1 cellular context compared by ENCODE assay signal in the genomic region with DNA sequence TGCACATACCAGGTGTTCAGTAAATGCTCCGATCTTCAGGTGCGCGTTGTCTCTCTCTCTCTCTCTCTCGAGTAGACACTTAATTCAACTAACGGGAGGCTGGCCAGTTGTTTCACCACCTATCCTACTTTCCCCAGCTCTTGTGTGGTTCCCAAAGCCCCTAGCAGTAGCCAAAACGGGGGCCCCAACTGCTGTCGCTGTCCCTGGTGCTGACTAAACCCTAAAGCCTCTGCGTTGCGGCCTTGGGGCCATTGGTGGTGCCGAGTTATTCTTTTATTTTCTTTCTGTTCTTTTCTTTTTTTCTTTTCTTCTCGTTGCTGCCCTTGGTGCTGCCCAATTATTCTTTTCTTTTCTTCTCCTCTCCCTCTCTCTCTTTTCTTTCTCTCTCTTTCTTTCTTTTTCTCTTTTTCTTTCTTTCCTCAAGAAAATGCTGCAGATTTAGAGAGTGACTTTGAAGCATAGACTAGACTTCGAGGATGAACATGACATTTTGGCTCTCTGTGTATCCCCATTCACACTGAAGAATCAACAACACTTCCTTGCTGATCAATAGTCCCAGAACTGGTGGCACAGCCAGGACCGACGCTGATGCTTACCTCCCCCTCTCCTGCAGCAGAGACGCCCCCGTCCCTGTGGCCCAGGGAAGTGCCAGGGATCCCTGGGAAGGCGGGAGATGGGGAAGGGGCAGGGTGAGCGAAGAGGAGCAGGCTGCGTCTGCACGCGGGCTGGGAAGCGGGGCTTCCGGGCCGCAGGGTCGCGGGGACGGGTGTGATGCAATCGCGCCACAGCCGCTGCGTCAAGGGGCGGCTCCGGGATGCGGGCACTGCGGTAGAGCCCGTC.
TF ChIP-seq lines count a peak whose summit lies in the region.

A gene (plus strand): TSS at position 785 of the 840 bp plus-strand sequence. CDS start 200 bp downstream, outside the sequence.

TF ChIP-seq in H1, 55 proteins besides CTCF, POLR2A, EP300 and RAD21:
- TF ChIP-seq, protein P1, sequence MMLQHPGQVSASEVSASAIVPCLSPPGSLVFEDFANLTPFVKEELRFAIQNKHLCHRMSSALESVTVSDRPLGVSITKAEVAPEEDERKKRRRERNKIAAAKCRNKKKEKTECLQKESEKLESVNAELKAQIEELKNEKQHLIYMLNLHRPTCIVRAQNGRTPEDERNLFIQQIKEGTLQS (IDR thresholded peaks at IDR 0.05; ENCODE audit: insufficient read depth, low read depth, low read length) = peak; percentile 75
- TF ChIP-seq CREB1 (IDR thresholded peaks at IDR 0.05) = peak; percentile 66; the same call in 1 of the 2 replicates
- TF ChIP-seq KDM5A (IDR thresholded peaks at IDR 0.05; ENCODE audit: low read length) = no peak
- no peak for TF ChIP-seq KDM1A (IDR thresholded peaks at IDR 0.05; ENCODE audit: borderline replicate concordance, low read length)
- TF ChIP-seq CHD1 (IDR thresholded peaks at IDR 0.05; ENCODE audit: low read depth, low read length) = no peak
- no peak for TF ChIP-seq JUN (IDR thresholded peaks at IDR 0.05; ENCODE audit: low read depth, low read length)
- TF ChIP-seq RNF2 (IDR thresholded peaks at IDR 0.05; ENCODE audit: borderline replicate concordance, low read depth, low read length, missing control alignments, poor library complexity, severe bottlenecking) = no peak
- no peak for TF ChIP-seq NANOG (IDR thresholded peaks at IDR 0.05; ENCODE audit: insufficient read depth, low read depth, low read length, poor library complexity, severe bottlenecking)
- TF ChIP-seq KDM4A (IDR thresholded peaks at IDR 0.05; ENCODE audit: low read depth, low read length, severe bottlenecking) = no peak
- TF ChIP-seq, protein P2, sequence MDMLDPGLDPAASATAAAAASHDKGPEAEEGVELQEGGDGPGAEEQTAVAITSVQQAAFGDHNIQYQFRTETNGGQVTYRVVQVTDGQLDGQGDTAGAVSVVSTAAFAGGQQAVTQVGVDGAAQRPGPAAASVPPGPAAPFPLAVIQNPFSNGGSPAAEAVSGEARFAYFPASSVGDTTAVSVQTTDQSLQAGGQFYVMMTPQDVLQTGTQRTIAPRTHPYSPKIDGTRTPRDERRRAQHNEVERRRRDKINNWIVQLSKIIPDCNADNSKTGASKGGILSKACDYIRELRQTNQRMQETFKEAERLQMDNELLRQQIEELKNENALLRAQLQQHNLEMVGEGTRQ (IDR thresholded peaks at IDR 0.05; ENCODE audit: low read length) = no peak
- TF ChIP-seq CEBPB (IDR thresholded peaks at IDR 0.05; ENCODE audit: low read depth, low read length) = peak; percentile 97
- TF ChIP-seq PHF8 (conservative IDR thresholded peaks at IDR 0.05; ENCODE audit: low read depth, low read length) = no peak
- TF ChIP-seq, protein P3, sequence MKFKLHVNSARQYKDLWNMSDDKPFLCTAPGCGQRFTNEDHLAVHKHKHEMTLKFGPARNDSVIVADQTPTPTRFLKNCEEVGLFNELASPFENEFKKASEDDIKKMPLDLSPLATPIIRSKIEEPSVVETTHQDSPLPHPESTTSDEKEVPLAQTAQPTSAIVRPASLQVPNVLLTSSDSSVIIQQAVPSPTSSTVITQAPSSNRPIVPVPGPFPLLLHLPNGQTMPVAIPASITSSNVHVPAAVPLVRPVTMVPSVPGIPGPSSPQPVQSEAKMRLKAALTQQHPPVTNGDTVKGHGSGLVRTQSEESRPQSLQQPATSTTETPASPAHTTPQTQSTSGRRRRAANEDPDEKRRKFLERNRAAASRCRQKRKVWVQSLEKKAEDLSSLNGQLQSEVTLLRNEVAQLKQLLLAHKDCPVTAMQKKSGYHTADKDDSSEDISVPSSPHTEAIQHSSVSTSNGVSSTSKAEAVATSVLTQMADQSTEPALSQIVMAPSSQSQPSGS (IDR thresholded peaks at IDR 0.05; ENCODE audit: low read length) = peak; percentile 86
- no peak for TF ChIP-seq EGR1 (IDR thresholded peaks at IDR 0.05; ENCODE audit: borderline replicate concordance, low read depth, low read length)
- TF ChIP-seq POLR2AphosphoS5 (IDR thresholded peaks at IDR 0.05; ENCODE audit: low read depth, low read length) = no peak
- no peak for TF ChIP-seq SRF (IDR thresholded peaks at IDR 0.05; ENCODE audit: low read depth, low read length)
- peak; percentile 74 for TF ChIP-seq SAP30 (IDR thresholded peaks at IDR 0.05; ENCODE audit: insufficient read depth, insufficient replicate concordance, low read length)
- TF ChIP-seq TCF12 (IDR thresholded peaks at IDR 0.05; ENCODE audit: low read depth, low read length) = no peak
- no peak for TF ChIP-seq TEAD4 (IDR thresholded peaks at IDR 0.05; ENCODE audit: low read depth, low read length)
- TF ChIP-seq BCL11A (IDR thresholded peaks at IDR 0.05; ENCODE audit: low read depth in 2 of 2, low read length in 2 of 2) = no peak
- no peak for TF ChIP-seq SP2 (IDR thresholded peaks at IDR 0.05; ENCODE audit: low read length)
- TF ChIP-seq CBX5 (IDR thresholded peaks at IDR 0.05; ENCODE audit: low read depth, low read length) = no peak
- peak; percentile 35; the same call in 1 of the 2 replicates for TF ChIP-seq TBP (IDR thresholded peaks at IDR 0.05; ENCODE audit: low read depth, low read length)
- TF ChIP-seq YY1 (IDR thresholded peaks at IDR 0.05; ENCODE audit: low read depth, low read length) = peak; percentile 61
- TF ChIP-seq HDAC6 (IDR thresholded peaks at IDR 0.05; ENCODE audit: low read depth, low read length) = no peak
- TF ChIP-seq POU5F1 (IDR thresholded peaks at IDR 0.05; ENCODE audit: low read depth, low read length) = no peak
- no peak for TF ChIP-seq NRF1 (IDR thresholded peaks at IDR 0.05; ENCODE audit: low read depth, low read length)
- TF ChIP-seq, protein P4, sequence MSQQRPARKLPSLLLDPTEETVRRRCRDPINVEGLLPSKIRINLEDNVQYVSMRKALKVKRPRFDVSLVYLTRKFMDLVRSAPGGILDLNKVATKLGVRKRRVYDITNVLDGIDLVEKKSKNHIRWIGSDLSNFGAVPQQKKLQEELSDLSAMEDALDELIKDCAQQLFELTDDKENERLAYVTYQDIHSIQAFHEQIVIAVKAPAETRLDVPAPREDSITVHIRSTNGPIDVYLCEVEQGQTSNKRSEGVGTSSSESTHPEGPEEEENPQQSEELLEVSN (IDR thresholded peaks at IDR 0.05) = peak; percentile 96
- TF ChIP-seq RXRA (IDR thresholded peaks at IDR 0.05; ENCODE audit: insufficient read depth, low read depth, low read length) = no peak
- TF ChIP-seq FOSL1 (IDR thresholded peaks at IDR 0.05; ENCODE audit: insufficient read depth, low read depth, low read length) = no peak
- TF ChIP-seq HDAC2 (IDR thresholded peaks at IDR 0.05; ENCODE audit: borderline replicate concordance in 1 of 2, low read depth in 2 of 2, low read length in 2 of 2) = peak in 1 of 2 experiments; percentile 65; a peak in 1 of 4 replicates
- TF ChIP-seq SP4 (IDR thresholded peaks at IDR 0.05; ENCODE audit: low read length) = no peak
- TF ChIP-seq ASH2L (IDR thresholded peaks at IDR 0.05; ENCODE audit: low read length) = no peak
- TF ChIP-seq CBX8 (IDR thresholded peaks at IDR 0.05; ENCODE audit: borderline replicate concordance, low read depth, low read length) = no peak
- no peak for TF ChIP-seq TAF1 (IDR thresholded peaks at IDR 0.05; ENCODE audit: low read depth, low read length)
- no peak for TF ChIP-seq SP1 (IDR thresholded peaks at IDR 0.05; ENCODE audit: low read depth, low read length)
- TF ChIP-seq SIN3A (conservative IDR thresholded peaks at IDR 0.05 in 1 of 2, IDR thresholded peaks at IDR 0.05 in 1 of 2; ENCODE audit: low read depth in 1 of 2, low read length in 2 of 2) = peak; percentile 82 to 93; a peak in 2 of 4 replicates
- TF ChIP-seq BRCA1 (IDR thresholded peaks at IDR 0.05; ENCODE audit: low read depth, low read length) = no peak
- TF ChIP-seq, protein P5, sequence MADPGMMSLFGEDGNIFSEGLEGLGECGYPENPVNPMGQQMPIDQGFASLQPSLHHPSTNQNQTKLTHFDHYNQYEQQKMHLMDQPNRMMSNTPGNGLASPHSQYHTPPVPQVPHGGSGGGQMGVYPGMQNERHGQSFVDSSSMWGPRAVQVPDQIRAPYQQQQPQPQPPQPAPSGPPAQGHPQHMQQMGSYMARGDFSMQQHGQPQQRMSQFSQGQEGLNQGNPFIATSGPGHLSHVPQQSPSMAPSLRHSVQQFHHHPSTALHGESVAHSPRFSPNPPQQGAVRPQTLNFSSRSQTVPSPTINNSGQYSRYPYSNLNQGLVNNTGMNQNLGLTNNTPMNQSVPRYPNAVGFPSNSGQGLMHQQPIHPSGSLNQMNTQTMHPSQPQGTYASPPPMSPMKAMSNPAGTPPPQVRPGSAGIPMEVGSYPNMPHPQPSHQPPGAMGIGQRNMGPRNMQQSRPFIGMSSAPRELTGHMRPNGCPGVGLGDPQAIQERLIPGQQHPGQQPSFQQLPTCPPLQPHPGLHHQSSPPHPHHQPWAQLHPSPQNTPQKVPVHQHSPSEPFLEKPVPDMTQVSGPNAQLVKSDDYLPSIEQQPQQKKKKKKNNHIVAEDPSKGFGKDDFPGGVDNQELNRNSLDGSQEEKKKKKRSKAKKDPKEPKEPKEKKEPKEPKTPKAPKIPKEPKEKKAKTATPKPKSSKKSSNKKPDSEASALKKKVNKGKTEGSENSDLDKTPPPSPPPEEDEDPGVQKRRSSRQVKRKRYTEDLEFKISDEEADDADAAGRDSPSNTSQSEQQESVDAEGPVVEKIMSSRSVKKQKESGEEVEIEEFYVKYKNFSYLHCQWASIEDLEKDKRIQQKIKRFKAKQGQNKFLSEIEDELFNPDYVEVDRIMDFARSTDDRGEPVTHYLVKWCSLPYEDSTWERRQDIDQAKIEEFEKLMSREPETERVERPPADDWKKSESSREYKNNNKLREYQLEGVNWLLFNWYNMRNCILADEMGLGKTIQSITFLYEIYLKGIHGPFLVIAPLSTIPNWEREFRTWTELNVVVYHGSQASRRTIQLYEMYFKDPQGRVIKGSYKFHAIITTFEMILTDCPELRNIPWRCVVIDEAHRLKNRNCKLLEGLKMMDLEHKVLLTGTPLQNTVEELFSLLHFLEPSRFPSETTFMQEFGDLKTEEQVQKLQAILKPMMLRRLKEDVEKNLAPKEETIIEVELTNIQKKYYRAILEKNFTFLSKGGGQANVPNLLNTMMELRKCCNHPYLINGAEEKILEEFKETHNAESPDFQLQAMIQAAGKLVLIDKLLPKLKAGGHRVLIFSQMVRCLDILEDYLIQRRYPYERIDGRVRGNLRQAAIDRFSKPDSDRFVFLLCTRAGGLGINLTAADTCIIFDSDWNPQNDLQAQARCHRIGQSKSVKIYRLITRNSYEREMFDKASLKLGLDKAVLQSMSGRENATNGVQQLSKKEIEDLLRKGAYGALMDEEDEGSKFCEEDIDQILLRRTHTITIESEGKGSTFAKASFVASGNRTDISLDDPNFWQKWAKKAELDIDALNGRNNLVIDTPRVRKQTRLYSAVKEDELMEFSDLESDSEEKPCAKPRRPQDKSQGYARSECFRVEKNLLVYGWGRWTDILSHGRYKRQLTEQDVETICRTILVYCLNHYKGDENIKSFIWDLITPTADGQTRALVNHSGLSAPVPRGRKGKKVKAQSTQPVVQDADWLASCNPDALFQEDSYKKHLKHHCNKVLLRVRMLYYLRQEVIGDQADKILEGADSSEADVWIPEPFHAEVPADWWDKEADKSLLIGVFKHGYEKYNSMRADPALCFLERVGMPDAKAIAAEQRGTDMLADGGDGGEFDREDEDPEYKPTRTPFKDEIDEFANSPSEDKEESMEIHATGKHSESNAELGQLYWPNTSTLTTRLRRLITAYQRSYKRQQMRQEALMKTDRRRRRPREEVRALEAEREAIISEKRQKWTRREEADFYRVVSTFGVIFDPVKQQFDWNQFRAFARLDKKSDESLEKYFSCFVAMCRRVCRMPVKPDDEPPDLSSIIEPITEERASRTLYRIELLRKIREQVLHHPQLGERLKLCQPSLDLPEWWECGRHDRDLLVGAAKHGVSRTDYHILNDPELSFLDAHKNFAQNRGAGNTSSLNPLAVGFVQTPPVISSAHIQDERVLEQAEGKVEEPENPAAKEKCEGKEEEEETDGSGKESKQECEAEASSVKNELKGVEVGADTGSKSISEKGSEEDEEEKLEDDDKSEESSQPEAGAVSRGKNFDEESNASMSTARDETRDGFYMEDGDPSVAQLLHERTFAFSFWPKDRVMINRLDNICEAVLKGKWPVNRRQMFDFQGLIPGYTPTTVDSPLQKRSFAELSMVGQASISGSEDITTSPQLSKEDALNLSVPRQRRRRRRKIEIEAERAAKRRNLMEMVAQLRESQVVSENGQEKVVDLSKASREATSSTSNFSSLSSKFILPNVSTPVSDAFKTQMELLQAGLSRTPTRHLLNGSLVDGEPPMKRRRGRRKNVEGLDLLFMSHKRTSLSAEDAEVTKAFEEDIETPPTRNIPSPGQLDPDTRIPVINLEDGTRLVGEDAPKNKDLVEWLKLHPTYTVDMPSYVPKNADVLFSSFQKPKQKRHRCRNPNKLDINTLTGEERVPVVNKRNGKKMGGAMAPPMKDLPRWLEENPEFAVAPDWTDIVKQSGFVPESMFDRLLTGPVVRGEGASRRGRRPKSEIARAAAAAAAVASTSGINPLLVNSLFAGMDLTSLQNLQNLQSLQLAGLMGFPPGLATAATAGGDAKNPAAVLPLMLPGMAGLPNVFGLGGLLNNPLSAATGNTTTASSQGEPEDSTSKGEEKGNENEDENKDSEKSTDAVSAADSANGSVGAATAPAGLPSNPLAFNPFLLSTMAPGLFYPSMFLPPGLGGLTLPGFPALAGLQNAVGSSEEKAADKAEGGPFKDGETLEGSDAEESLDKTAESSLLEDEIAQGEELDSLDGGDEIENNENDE (IDR thresholded peaks at IDR 0.05; ENCODE audit: insufficient replicate concordance, low read length) = no peak
- TF ChIP-seq GABPA (IDR thresholded peaks at IDR 0.05; ENCODE audit: borderline replicate concordance, insufficient read depth, low read length) = peak; percentile 48; the same call in 1 of the 2 replicates
- TF ChIP-seq, protein P6, sequence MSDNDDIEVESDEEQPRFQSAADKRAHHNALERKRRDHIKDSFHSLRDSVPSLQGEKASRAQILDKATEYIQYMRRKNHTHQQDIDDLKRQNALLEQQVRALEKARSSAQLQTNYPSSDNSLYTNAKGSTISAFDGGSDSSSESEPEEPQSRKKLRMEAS (IDR thresholded peaks at IDR 0.05) = peak; percentile 94
- TF ChIP-seq CTBP2 (IDR thresholded peaks at IDR 0.05; ENCODE audit: borderline replicate concordance, insufficient read depth, insufficient read length, low read length) = no peak
- TF ChIP-seq JUND (IDR thresholded peaks at IDR 0.05; ENCODE audit: low read length) = no peak
- no peak for TF ChIP-seq SIRT6 (IDR thresholded peaks at IDR 0.05; ENCODE audit: low read length)
- TF ChIP-seq EZH2 (IDR thresholded peaks at IDR 0.05; ENCODE audit: low read depth, low read length, severe bottlenecking) = no peak
